ENCODE assay signal across 18 cellular contexts in the genomic region with DNA sequence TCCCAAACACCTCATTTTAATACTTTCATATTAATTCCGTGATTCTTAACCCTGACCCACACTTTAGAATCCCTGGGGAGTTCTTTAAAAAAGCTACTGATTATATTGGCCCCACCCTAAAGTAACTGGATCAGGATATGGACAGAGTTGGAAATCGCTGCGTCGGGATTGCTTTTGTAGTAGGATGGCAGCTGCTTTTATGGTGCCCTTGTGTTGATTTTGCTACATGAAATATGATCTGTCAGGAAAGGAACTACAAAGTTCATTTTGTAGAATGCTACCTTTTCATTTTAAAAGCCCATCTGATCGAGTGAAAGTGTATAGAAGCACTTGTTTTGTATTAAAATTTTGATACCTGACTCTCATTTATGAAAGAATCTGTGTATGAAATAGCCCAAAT. TPM values are rescaled to one million over a fixed set of nuclear protein-coding genes. Genes with fewer than 3 reads are reported as not detected.
DNase-seq lines count a peak whose midpoint lies in the region; ATAC-seq and TF ChIP-seq lines count a peak whose summit lies in the region.
"Had no signal": no experiment of that assay in that cellular context is flagged by ENCODE, and none has a peak within 500 bp of the region (broad histone marks: within the 10 kb centered on the region; RNA-seq: fewer than 3 reads in every experiment).

No MANE protein-coding gene starts in this region.

- POLR2A ChIA-PET in T-cell (lab: Charles Lee) = interaction anchor here in 1 of 2 donors (0.5 kb wide), 1 partner anchor 68 kb away, joined by 10 read pairs; no protein-coding TSS in a partner anchor
- POLR2A ChIA-PET in naive thymus-derived CD8-positive, alpha-beta T cell (lab: Charles Lee) = interaction anchor here (1.3 to 1.6 kb wide), 2 partner anchors 10 to 11 kb away, joined by 3 to 5 read pairs; no protein-coding TSS in a partner anchor

- H3K36me3 Mint-ChIP-seq in T-cell = peaks cover 51% of the 10 kb centered on the region
- peaks cover 0 to 66% (median 27%) of the 10 kb centered on the region in 3 donors for H3K36me3 Mint-ChIP-seq in naive thymus-derived CD8-positive, alpha-beta T cell

- H3K4me3 ChIP-seq in gastroesophageal sphincter = no peak overlapping the region
- H3K4me3 ChIP-seq: neural progenitor cell had no signal

- no peak for TF ChIP-seq CTCF in gastroesophageal sphincter (IDR thresholded peaks at IDR 0.05)

- 77 to 93% methylated on average over 1 to 5 of the region's 5 CpGs for WGBS in gastroesophageal sphincter (ENCODE audit: low coverage in 1 of 2), 2 donors

- H3K27me3 Mint-ChIP-seq in T-cell = no peaks in the 10 kb centered on the region
- no peaks in the 10 kb centered on the region for H3K27me3 Mint-ChIP-seq in naive thymus-derived CD8-positive, alpha-beta T cell
- H3K27me3 Mint-ChIP-seq: stimulated activated naive CD8-positive, alpha-beta T cell treated with anti-CD3 and anti-CD28 coated beads, Interleukin-15, amount 100 ng/mL, for 72 hours had no signal

- peaks cover 10 to 52% (median 16%) of the 10 kb centered on the region in 3 donors for H3K4me1 ChIP-seq in gastroesophageal sphincter

- no peaks in the 10 kb centered on the region for H3K36me3 ChIP-seq in gastroesophageal sphincter
- H3K36me3 ChIP-seq: neural progenitor cell had no signal

- no peak for TF ChIP-seq EP300 in gastroesophageal sphincter (IDR thresholded peaks at IDR 0.05)

- no peaks in the 10 kb centered on the region for H3K27me3 ChIP-seq in gastroesophageal sphincter
- H3K27me3 ChIP-seq: neural progenitor cell had no signal

- DNase-seq in NCI-H2107 treated with DMSO at 0.1 percent for 48 hours (lab: John Stamatoyannopoulos, UW; ENCODE audit: unreplicated experiment) (peak; percentile 29), NCI-H2107 (lab: John Stamatoyannopoulos, UW) (no peak), DMS153 treated with DMSO at 0.1 percent for 48 hours (lab: John Stamatoyannopoulos, UW; ENCODE audit: unreplicated experiment) (peak; percentile 65), T-cell (no peak)
- no peak for DNase-seq in naive thymus-derived CD8-positive, alpha-beta T cell
- DNase-seq in activated CD8-positive, alpha-beta memory T cell treated with anti-CD3 and anti-CD28 coated beads, Interleukin-2, amount 50 U/mL, for 4 hours = no peak
- DNase-seq: activated T-cell treated with anti-CD3 and anti-CD28 coated beads, Interleukin-2, amount 50 U/mL, for 48 hours; caudate nucleus; effector memory CD4-positive, alpha-beta T cell; head of caudate nucleus; HFFc6; mammary epithelial cell; NCI-H1694 treated with DMSO at 0.1 percent for 48 hours; NCI-H526 treated with DMSO at 0.1 percent for 48 hours; stimulated activated naive CD8-positive, alpha-beta T cell treated with anti-CD3 and anti-CD28 coated beads, Interleukin-15, amount 100 ng/mL, for 72 hours had no signal

- peak overlapping the region; percentile 15 to 55 for H3K27ac Mint-ChIP-seq in T-cell
- peak overlapping the region in 6 of 10 donors; percentile 20 to 89 (median 60) for H3K27ac Mint-ChIP-seq in naive thymus-derived CD8-positive, alpha-beta T cell
- H3K27ac Mint-ChIP-seq: HFFc6; neural progenitor cell; stimulated activated naive CD8-positive, alpha-beta T cell treated with anti-CD3 and anti-CD28 coated beads, Interleukin-15, amount 100 ng/mL, for 72 hours had no signal

- H3K27ac ChIP-seq in gastroesophageal sphincter = no peak overlapping the region
- H3K27ac ChIP-seq: neural progenitor cell had no signal

- no peak overlapping the region for H3K4me3 Mint-ChIP-seq in T-cell
- no peak overlapping the region for H3K4me3 Mint-ChIP-seq in naive thymus-derived CD8-positive, alpha-beta T cell
- H3K4me3 Mint-ChIP-seq: HFFc6; neural progenitor cell; stimulated activated naive CD8-positive, alpha-beta T cell treated with anti-CD3 and anti-CD28 coated beads, Interleukin-15, amount 100 ng/mL, for 72 hours had no signal

- H3K4me1 Mint-ChIP-seq in T-cell = peaks cover 85 to 87% (median 86%) of the 10 kb centered on the region in 3 donors
- H3K4me1 Mint-ChIP-seq in naive thymus-derived CD8-positive, alpha-beta T cell = peaks cover 40 to 87% (median 81%) of the 10 kb centered on the region in 4 donors

- TF ChIP-seq POLR2A in gastroesophageal sphincter (IDR thresholded peaks at IDR 0.05) = no peak

- no peak for ATAC-seq in T-cell (replicated peaks in 1 of 4)
- no peak for ATAC-seq in naive thymus-derived CD8-positive, alpha-beta T cell
- ATAC-seq in HG03342 (IDR thresholded peaks at IDR 0.05; ENCODE audit: unreplicated experiment) = no peak
- ATAC-seq in gastroesophageal sphincter = no peak
- ATAC-seq: stimulated activated naive CD8-positive, alpha-beta T cell treated with anti-CD3 and anti-CD28 coated beads, Interleukin-15, amount 100 ng/mL, for 72 hours had no signal

- CTCF ChIA-PET in T-cell (lab: Charles Lee) = interaction anchor here in 1 of 2 donors (0.8 kb wide), 1 partner anchor 172 kb away, joined by 5 read pairs; no protein-coding TSS in a partner anchor

- H3K9me3 ChIP-seq in gastroesophageal sphincter = no peaks in the 10 kb centered on the region

- no peaks in the 10 kb centered on the region for H3K9me3 Mint-ChIP-seq in T-cell
- H3K9me3 Mint-ChIP-seq in naive thymus-derived CD8-positive, alpha-beta T cell = no peaks in the 10 kb centered on the region
- H3K9me3 Mint-ChIP-seq: HFFc6 had no signal

RNA-seq across cellular contexts. Expression of a gene that starts 43.6 kb away (rescaled TPM):
- total RNA-seq in T-cell = 100 to 1,000 TPM in 1 of 5 donors, 10 to 100 TPM in 4; 60.7 to 115 (median 72.6) TPM
- 10 to 100 TPM; 72.2 to 72.6 TPM for total RNA-seq in naive thymus-derived CD8-positive, alpha-beta T cell
- polyA plus RNA-seq in naive thymus-derived CD8-positive, alpha-beta T cell = 10 to 100 TPM; 13.8 to 32.9 (median 26.7) TPM
- 10 to 100 TPM; 14.2 to 24.0 (median 18.4) TPM for total RNA-seq in gastroesophageal sphincter

Comparison
In these comparisons a context has a peak if more than half of its experiments do, and no peak if none do; other contexts are left out.
1. DNase-seq: peak in NCI-H2107 treated with DMSO at 0.1 percent for 48 hours (single experiment) and DMS153 treated with DMSO at 0.1 percent for 48 hours (single experiment); none in NCI-H2107 (single experiment), T-cell (0 of 34), naive thymus-derived CD8-positive, alpha-beta T cell (0 of 10) and activated CD8-positive, alpha-beta memory T cell treated with anti-CD3 and anti-CD28 coated beads, Interleukin-2, amount 50 U/mL, for 4 hours (single experiment).